Comparison of ENCODE assay signal across 9 cellular contexts in genomic region chr14:95515080-95515489, GRCh38. TPM values are rescaled to one million over a fixed set of nuclear protein-coding genes. Genes with fewer than 3 reads are reported as not detected.
DNase-seq lines count a peak whose midpoint lies in the region; ATAC-seq and TF ChIP-seq lines count a peak whose summit lies in the region.
"Had no signal": no experiment of that assay in that cellular context is flagged by ENCODE, and none has a peak within 500 bp of the region (broad histone marks: within the 10 kb centered on the region; RNA-seq: fewer than 3 reads in every experiment).

No MANE protein-coding gene starts in this region.

- no peaks in the 10 kb centered on the region for H3K27me3 ChIP-seq in BJ (ENCODE audit: control insufficient read depth, insufficient read depth, low read length)
- peaks cover 12% of the 10 kb centered on the region for H3K27me3 ChIP-seq in H9 (ENCODE audit: insufficient read depth, low read length)
- H3K27me3 ChIP-seq in gastrocnemius medialis = no peaks in the 10 kb centered on the region
- H3K27me3 ChIP-seq: pancreas had no signal

- no peak overlapping the region for H3K23ac ChIP-seq in H9 (ENCODE audit: insufficient read length, low read depth, low read length)

- no peak overlapping the region for H2AK5ac ChIP-seq in H9 (ENCODE audit: insufficient read length, low read length)

- H2BK20ac ChIP-seq in H9 (ENCODE audit: low read depth, low read length, poor library complexity, severe bottlenecking) = no peak overlapping the region

- H2BK120ac ChIP-seq in H9 (ENCODE audit: low read depth, low read length, poor library complexity, severe bottlenecking) = no peak overlapping the region

- no peaks in the 10 kb centered on the region for H3K79me2 ChIP-seq in H9 (ENCODE audit: insufficient read depth, low read length)

- H3T11ph ChIP-seq in H9 (ENCODE audit: low read length) = no peak overlapping the region

- H3K36me3 ChIP-seq in BJ (ENCODE audit: control insufficient read depth, insufficient read depth, low read length) = no peaks in the 10 kb centered on the region
- H3K36me3 ChIP-seq in gastrocnemius medialis = no peaks in the 10 kb centered on the region
- H3K36me3 ChIP-seq: pancreas had no signal

- H4K91ac ChIP-seq in H9 (ENCODE audit: insufficient read length, low read depth, low read length) = no peak overlapping the region

- peaks cover 6% of the 10 kb centered on the region for H3K23me2 ChIP-seq in H9 (ENCODE audit: insufficient read length, low read depth, low read length, poor library complexity, severe bottlenecking)

- TF ChIP-seq POLR2A in gastrocnemius medialis (IDR thresholded peaks at IDR 0.05) = no peak

- H3K4me2 ChIP-seq in H9 (ENCODE audit: insufficient read depth, insufficient read length, low read length) = no peak overlapping the region

- H2BK12ac ChIP-seq in H9 (ENCODE audit: insufficient read length, low read depth, low read length) = no peak overlapping the region

- no CpG with 5 or more reads among the region's 9 CpGs for WGBS in H9 (ENCODE audit: extremely low coverage, insufficient read length, low lambda C conversion rate)

- POLR2A ChIA-PET in BJ (lab: Charles Lee) = no interaction called here

- no peaks in the 10 kb centered on the region for H4K20me1 ChIP-seq in H9 (ENCODE audit: control insufficient read depth, insufficient read depth, insufficient read length)

- peak overlapping the region; percentile 14 to 73; a peak in 2 of 5 replicates for H3K4me3 Mint-ChIP-seq in H9
- H3K4me3 Mint-ChIP-seq in activated T-helper 2 cell treated with anti-CD3 and anti-CD28 coated beads, Interferon-gamma antibody, Interleukin-2, Interleukin-4, amounts not matched to agents 10 μg/mL and 5 μg/mL and 100 μg/mL, durations not matched to agents 14 hours and 24 hours and 36 hours (ENCODE audit: low read depth) = peak overlapping the region; percentile 92

- DNase-seq in BJ (ENCODE audit: low read depth) (no peak), H9 (peak; percentile 53), left cardiac atrium (peak; percentile 68), gastrocnemius medialis (peak in 1 of 2 donors; percentile 43)
- DNase-seq in activated T-helper 2 cell treated with anti-CD3 and anti-CD28 coated beads, Interferon-gamma antibody, Interleukin-2, Interleukin-4, amounts not matched to agents 10 μg/mL and 5 μg/mL and 100 μg/mL, durations not matched to agents 14 hours and 24 hours and 36 hours (ENCODE audit: low spot score) = no peak
- DNase-seq in effector CD4-positive, alpha-beta T cell = no peak
- DNase-seq: pancreas had no signal

- H3K4ac ChIP-seq in H9 (ENCODE audit: low read depth, low read length) = no peak overlapping the region

- no peak overlapping the region for H3K9ac ChIP-seq in H9 (ENCODE audit: extremely low read depth, insufficient read length, low read length)

- H2BK5ac ChIP-seq in H9 (ENCODE audit: insufficient read length, low read length) = no peak overlapping the region

- H4K5ac ChIP-seq in H9 (ENCODE audit: insufficient read length, low read depth, low read length) = no peak overlapping the region

- CTCF ChIA-PET in BJ (lab: Yijun Ruan, JAX) = interaction anchor here (1.1 to 5.0 kb wide), 4 partner anchors 11 to 72 kb away, joined by 3 to 32 read pairs (median 12); no protein-coding TSS in a partner anchor

- no peak overlapping the region for H3K56ac ChIP-seq in H9 (ENCODE audit: insufficient read length, low read depth, low read length)

- peaks cover 10 to 18% of the 10 kb centered on the region in 2 experiments for H3K4me1 Mint-ChIP-seq in H9
- peaks cover 62% of the 10 kb centered on the region for H3K4me1 Mint-ChIP-seq in activated T-helper 2 cell treated with anti-CD3 and anti-CD28 coated beads, Interferon-gamma antibody, Interleukin-2, Interleukin-4, amounts not matched to agents 10 μg/mL and 5 μg/mL and 100 μg/mL, durations not matched to agents 14 hours and 24 hours and 36 hours (ENCODE audit: low read depth)

- H3K18ac ChIP-seq in H9 (ENCODE audit: insufficient read length, low read depth, low read length) = no peak overlapping the region

- in situ Hi-C loops in gastrocnemius medialis (cut with MboI; ENCODE audit: low sequenced_read_pairs in 4 of 4) = no loop called here

- no peaks in the 10 kb centered on the region for H3K9me3 Mint-ChIP-seq in H9
- H3K9me3 Mint-ChIP-seq in activated T-helper 2 cell treated with anti-CD3 and anti-CD28 coated beads, Interferon-gamma antibody, Interleukin-2, Interleukin-4, amounts not matched to agents 10 μg/mL and 5 μg/mL and 100 μg/mL, durations not matched to agents 14 hours and 24 hours and 36 hours = no peaks in the 10 kb centered on the region

- no peaks in the 10 kb centered on the region for H3K79me1 ChIP-seq in H9 (ENCODE audit: insufficient read depth, low read depth, low read length, poor library complexity, severe bottlenecking)

- H3K27ac ChIP-seq in H9 (ENCODE audit: insufficient read length, low read depth, low read length) (no peak overlapping the region), gastrocnemius medialis (peak overlapping the region; percentile 69 to 73 (median 72))
- H3K27ac ChIP-seq: pancreas had no signal

- no peak overlapping the region for H2AFZ ChIP-seq in H9 (ENCODE audit: low read length)

- H3K27me3 Mint-ChIP-seq in H9 (ENCODE audit: low read depth) = peaks cover 59% of the 10 kb centered on the region
- H3K27me3 Mint-ChIP-seq in activated T-helper 2 cell treated with anti-CD3 and anti-CD28 coated beads, Interferon-gamma antibody, Interleukin-2, Interleukin-4, amounts not matched to agents 10 μg/mL and 5 μg/mL and 100 μg/mL, durations not matched to agents 14 hours and 24 hours and 36 hours (ENCODE audit: low read depth) = no peaks in the 10 kb centered on the region

- H4K8ac ChIP-seq in H9 (replicated peaks; ENCODE audit: insufficient read length, low read depth, low read length) = no peak overlapping the region

- H2BK15ac ChIP-seq in H9 (ENCODE audit: low read depth, low read length) = no peak overlapping the region

- no peak overlapping the region for H3K27ac Mint-ChIP-seq in H9
- H3K27ac Mint-ChIP-seq in activated T-helper 2 cell treated with anti-CD3 and anti-CD28 coated beads, Interferon-gamma antibody, Interleukin-2, Interleukin-4, amounts not matched to agents 10 μg/mL and 5 μg/mL and 100 μg/mL, durations not matched to agents 14 hours and 24 hours and 36 hours = peak overlapping the region; percentile 52

- H3K9me3 ChIP-seq in H9 (ENCODE audit: control insufficient read depth, low read depth, low read length) (no peaks in the 10 kb centered on the region), gastrocnemius medialis (no peaks in the 10 kb centered on the region)
- H3K9me3 ChIP-seq: pancreas had no signal

- TF ChIP-seq CTCF in BJ (IDR thresholded peaks at IDR 0.05; ENCODE audit: insufficient read depth, low read depth, low read length) (no peak), H9 (conservative IDR thresholded peaks at IDR 0.05) (no peak), gastrocnemius medialis (IDR thresholded peaks at IDR 0.05 in 4 of 5, conservative IDR thresholded peaks at IDR 0.05 in 1 of 5) (no peak)

- no peaks in the 10 kb centered on the region for H3K4me1 ChIP-seq in H9 (ENCODE audit: insufficient read depth, low read length)
- H3K4me1 ChIP-seq in gastrocnemius medialis = peaks cover 54 to 55% of the 10 kb centered on the region in 2 donors

- no peaks in the 10 kb centered on the region for H3K36me3 Mint-ChIP-seq in H9 (ENCODE audit: insufficient read depth in 1 of 3, low read depth in 3 of 3)
- peaks cover 20% of the 10 kb centered on the region for H3K36me3 Mint-ChIP-seq in activated T-helper 2 cell treated with anti-CD3 and anti-CD28 coated beads, Interferon-gamma antibody, Interleukin-2, Interleukin-4, amounts not matched to agents 10 μg/mL and 5 μg/mL and 100 μg/mL, durations not matched to agents 14 hours and 24 hours and 36 hours (ENCODE audit: low read depth)

- ATAC-seq in left cardiac atrium (peak; percentile 7 to 41), gastrocnemius medialis (no peak), GM21360 (IDR thresholded peaks at IDR 0.05; ENCODE audit: unreplicated experiment) (no peak), GM21526 (IDR thresholded peaks at IDR 0.05; ENCODE audit: low FRiP score, unreplicated experiment) (no peak)

- H3K4me3 ChIP-seq in BJ (ENCODE audit: low read depth, low read length) (peak overlapping the region; percentile 60), gastrocnemius medialis (peak overlapping the region; percentile 64 to 78 (median 70))

- intact Hi-C loops in activated T-helper 2 cell treated with anti-CD3 and anti-CD28 coated beads, Interferon-gamma antibody, Interleukin-2, Interleukin-4, amounts not matched to agents 10 μg/mL and 5 μg/mL and 100 μg/mL, durations not matched to agents 14 hours and 24 hours and 36 hours (cut with micrococcal nuclease) = loop anchor here (1.0 kb wide), 1 partner anchor 12 kb away; no protein-coding TSS in a partner anchor
- intact Hi-C loops in left cardiac atrium (cut with DNase I) = loop anchor here in 1 of 2 donors (5.0 kb wide), 1 partner anchor 33 kb away; no protein-coding TSS in a partner anchor
- intact Hi-C loops in gastrocnemius medialis (cut with DNase I; ENCODE audit: low total_unique reads) = loop anchor here (5.0 kb wide), 1 partner anchor 33 kb away; no protein-coding TSS in a partner anchor

- H3K14ac ChIP-seq in H9 (ENCODE audit: insufficient read depth, low read length) = no peak overlapping the region

RNA-seq across cellular contexts. Expression of gene SYNE3, which starts 1.4 kb away (rescaled TPM):
- 3.5 TPM in 2 replicates for polyA plus RNA-seq in BJ (2011; rRNA removed)
- polyA minus RNA-seq in BJ (2011; rRNA and poly(A)+ RNA removed) = 6.0 and 6.1 TPM in 2 replicates
- total RNA-seq in H9 (2021) (0.11 and 0.13 TPM in 2 replicates), left cardiac atrium (10 to 100 TPM; 24.6 to 34.3 TPM), gastrocnemius medialis (1 to 10 TPM; 4.7 to 7.1 (median 5.1) TPM)
- total RNA-seq in activated T-helper 2 cell treated with anti-CD3 and anti-CD28 coated beads, Interferon-gamma antibody, Interleukin-2, Interleukin-4, amounts not matched to agents 10 μg/mL and 5 μg/mL and 100 μg/mL, durations not matched to agents 14 hours and 24 hours and 36 hours = 36.5 and 40.1 TPM in 2 replicates

RNA-seq across cellular contexts. Expression of gene GLRX5, which starts 19.8 kb away (rescaled TPM):
- 15.3 and 23.6 TPM in 2 replicates for polyA plus RNA-seq in BJ (2011; rRNA removed)
- polyA minus RNA-seq in BJ (2011; rRNA and poly(A)+ RNA removed) = 6.2 and 6.5 TPM in 2 replicates
- total RNA-seq in H9 (2021) = 62.2 and 64.0 TPM in 2 replicates
- total RNA-seq in activated T-helper 2 cell treated with anti-CD3 and anti-CD28 coated beads, Interferon-gamma antibody, Interleukin-2, Interleukin-4, amounts not matched to agents 10 μg/mL and 5 μg/mL and 100 μg/mL, durations not matched to agents 14 hours and 24 hours and 36 hours = 32.4 and 39.4 TPM in 2 replicates
- 10 to 100 TPM; 59.7 to 78.1 TPM for total RNA-seq in left cardiac atrium
- total RNA-seq in gastrocnemius medialis = 10 to 100 TPM; 28.0 to 83.2 (median 74.0) TPM

Comparison
In these comparisons a context has a peak if more than half of its experiments do, and no peak if none do; other contexts are left out.
1. DNase-seq: peak in H9 (single experiment) and left cardiac atrium (single experiment); none in BJ (single experiment), activated T-helper 2 cell treated with anti-CD3 and anti-CD28 coated beads, Interferon-gamma antibody, Interleukin-2, Interleukin-4, amounts not matched to agents 10 μg/mL and 5 μg/mL and 100 μg/mL, durations not matched to agents 14 hours and 24 hours and 36 hours (single experiment) and effector CD4-positive, alpha-beta T cell (single experiment).
2. ATAC-seq: peak in left cardiac atrium (2 of 2); none in gastrocnemius medialis (0 of 2), GM21360 (single experiment) and GM21526 (single experiment).